In genomic region chr15:32107477-32108080, GRCh38 we compare ENCODE assay signal across 19 cellular contexts.
"Had no signal": no experiment of that assay in that cellular context is flagged by ENCODE, and none has a peak within 500 bp of the region (broad histone marks: within the 10 kb centered on the region; RNA-seq: fewer than 3 reads in every experiment).

No MANE protein-coding gene starts in this region.

- H3K4me3 Mint-ChIP-seq: naive thymus-derived CD8-positive, alpha-beta T cell; nephron progenitor cell; stimulated activated effector memory CD8-positive, alpha-beta T cell treated with anti-CD3 and anti-CD28 coated beads, Interleukin-12 subunit alpha, Interleukin-12 subunit beta, amount 100 ng/mL, for 72 hours had no signal

- H3K27ac Mint-ChIP-seq: nephron progenitor cell; stimulated activated effector memory CD8-positive, alpha-beta T cell treated with anti-CD3 and anti-CD28 coated beads, Interleukin-12 subunit alpha, Interleukin-12 subunit beta, amount 100 ng/mL, for 72 hours had no signal

- H3K9me3 Mint-ChIP-seq: nephron progenitor cell; stimulated activated effector memory CD8-positive, alpha-beta T cell treated with anti-CD3 and anti-CD28 coated beads, Interleukin-12 subunit alpha, Interleukin-12 subunit beta, amount 100 ng/mL, for 72 hours had no signal

- ATAC-seq: esophagus mucosa; foreskin keratinocyte; gastroesophageal sphincter; heart left ventricle; left colon; naive thymus-derived CD8-positive, alpha-beta T cell; sciatic nerve; stimulated activated naive CD8-positive, alpha-beta T cell treated with anti-CD3 and anti-CD28 coated beads, Interleukin-15, Interleukin-2, amounts not matched to agents 100 U/mL and 50 U/mL, for 24 hours had no signal

- DNase-seq: dorsolateral prefrontal cortex; effector CD4-positive, alpha-beta T cell; heart left ventricle; left colon; left ventricle myocardium inferior; mammary epithelial cell; naive thymus-derived CD8-positive, alpha-beta T cell; nephron progenitor cell; nucleus accumbens; stimulated activated CD4-positive, alpha-beta T cell treated with anti-CD3 and anti-CD28 coated beads, Interleukin-2, amount 100 ng/mL, for 24 hours; stimulated activated CD4-positive, alpha-beta T cell treated with anti-CD3 and anti-CD28 coated beads, Interleukin-4, amount 100 ng/mL, for 24 hours; stimulated activated naive CD8-positive, alpha-beta T cell treated with anti-CD3 and anti-CD28 coated beads, Interleukin-15, Interleukin-2, amounts not matched to agents 100 U/mL and 50 U/mL, for 24 hours; substantia nigra; testis had no signal

- H3K36me3 Mint-ChIP-seq: naive thymus-derived CD8-positive, alpha-beta T cell; stimulated activated effector memory CD8-positive, alpha-beta T cell treated with anti-CD3 and anti-CD28 coated beads, Interleukin-12 subunit alpha, Interleukin-12 subunit beta, amount 100 ng/mL, for 72 hours had no signal
